7 cellular contexts compared by ENCODE assay signal in the genomic region with DNA sequence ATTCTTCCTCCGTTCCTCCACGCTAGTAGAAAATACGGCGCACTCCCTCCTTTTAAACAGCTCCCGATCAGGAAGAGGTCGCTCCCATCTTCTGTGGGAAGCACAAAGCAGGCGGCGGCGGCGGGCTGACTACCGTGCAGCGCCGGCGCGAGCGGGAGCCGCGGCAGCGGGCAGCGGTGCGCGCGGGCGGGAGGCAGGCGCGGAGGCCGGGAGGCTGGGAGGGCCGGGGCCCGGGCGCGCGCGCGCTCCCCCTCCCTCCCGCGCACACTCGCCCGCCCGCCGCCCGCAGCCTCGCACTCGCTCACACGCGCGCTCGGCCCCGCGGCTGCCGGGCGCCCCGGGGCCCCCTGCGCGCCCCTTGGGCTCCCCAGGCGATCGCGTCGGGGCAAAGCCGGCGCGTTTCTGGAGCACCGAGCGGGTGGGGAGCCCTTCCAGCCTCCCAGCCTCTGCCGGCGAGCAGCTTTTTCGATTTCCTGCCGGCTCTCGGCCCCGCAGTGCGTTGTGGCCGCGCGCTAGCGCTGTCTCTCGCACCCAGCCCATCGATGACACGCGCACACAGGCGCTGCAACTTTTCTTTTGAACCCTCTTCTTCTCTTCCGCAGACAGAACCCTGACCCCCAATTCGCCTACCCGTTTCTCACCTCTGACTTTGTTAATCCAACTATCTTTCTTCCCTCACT. TPM values are rescaled to one million over a fixed set of nuclear protein-coding genes. Genes with fewer than 3 reads are reported as not detected.
DNase-seq lines count a peak whose midpoint lies in the region; ATAC-seq, FAIRE-seq and TF ChIP-seq lines count a peak whose summit lies in the region.

SLC8A1 (minus strand) TSS at position 165 of the 680 bp plus-strand sequence.

- peak within 1 kb of the TSS; percentile 84 for H2AFZ ChIP-seq in neuron (ENCODE audit: low read depth, low read length)

- POLR2A ChIA-PET in GM10248 (lab: Yijun Ruan, JAX) (no interaction called here), WTC11 (lab: Charles Lee) (no interaction called here)

- H3K4me3 Mint-ChIP-seq in WTC11: peak within 1 kb of the TSS; percentile 91

- peak; percentile 52 for ATAC-seq in WTC11
- ATAC-seq in GM18870 (IDR thresholded peaks at IDR 0.05; ENCODE audit: unreplicated experiment): no peak

- H3K9me3 ChIP-seq in neuron (ENCODE audit: low read length): no peaks in the 10 kb centered on the region

- H3K4me1 ChIP-seq in neuron (ENCODE audit: insufficient read depth, low read length): peaks cover 12% of the 10 kb centered on the region

- peak within 1 kb of the TSS; percentile 95 for H3K4me3 ChIP-seq in neuron (ENCODE audit: low read length)

- peaks cover 49% of the 10 kb centered on the region for H3K4me1 Mint-ChIP-seq in WTC11

- no peaks in the 10 kb centered on the region for H3K9me3 Mint-ChIP-seq in WTC11

- CTCF ChIA-PET in GM10248 (lab: Yijun Ruan, JAX): no interaction called here
- CTCF ChIA-PET in WTC11 (lab: Charles Lee): interaction anchor here (1.0 to 1.8 kb wide), 2 partner anchors 34 to 36 kb away, joined by 3 to 5 read pairs; no protein-coding TSS in a partner anchor

- FAIRE-seq in HTR-8/SVneo (lab: Jason Lieb, UNC) (peak; percentile 4), frontal cortex (lab: Jason Lieb, UNC) (no peak)

- H3K27me3 ChIP-seq in neuron (ENCODE audit: insufficient read depth, low read length): no peaks in the 10 kb centered on the region

- H3K27ac Mint-ChIP-seq in WTC11: no peak within 1 kb of the TSS

- H3K36me3 Mint-ChIP-seq in WTC11: no peaks in the 10 kb centered on the region

- DNase-seq in GM10248 (ENCODE audit: extremely low spot score): peak; percentile 20
- DNase-seq in HTR-8/SVneo (ENCODE audit: insufficient read length, low spot score): no peak
- DNase-seq in WTC11 (ENCODE audit: low spot score): peak; percentile 38
- peak; percentile 58 to 72 for DNase-seq in frontal cortex (ENCODE audit: low spot score in 2 of 2)
- DNase-seq in activated CD8-positive, alpha-beta memory T cell treated with anti-CD3 and anti-CD28 coated beads, Interleukin-2, amount 50 U/mL, for 4 hours: no peak

- TF ChIP-seq CTCF in GM10248 (IDR thresholded peaks at IDR 0.05; ENCODE audit: control extremely low read depth, extremely low read depth, low read depth, missing control alignments): no peak
- no peak for TF ChIP-seq CTCF in WTC11 (IDR thresholded peaks at IDR 0.05)

- H3K36me3 ChIP-seq in neuron (ENCODE audit: insufficient read depth, low read length): no peaks in the 10 kb centered on the region

- peaks cover 47% of the 10 kb centered on the region for H3K27me3 Mint-ChIP-seq in WTC11 (ENCODE audit: low read depth)

TF ChIP-seq in WTC11, 78 proteins besides CTCF, POLR2A, EP300 and RAD21:
- TF ChIP-seq, protein P1, sequence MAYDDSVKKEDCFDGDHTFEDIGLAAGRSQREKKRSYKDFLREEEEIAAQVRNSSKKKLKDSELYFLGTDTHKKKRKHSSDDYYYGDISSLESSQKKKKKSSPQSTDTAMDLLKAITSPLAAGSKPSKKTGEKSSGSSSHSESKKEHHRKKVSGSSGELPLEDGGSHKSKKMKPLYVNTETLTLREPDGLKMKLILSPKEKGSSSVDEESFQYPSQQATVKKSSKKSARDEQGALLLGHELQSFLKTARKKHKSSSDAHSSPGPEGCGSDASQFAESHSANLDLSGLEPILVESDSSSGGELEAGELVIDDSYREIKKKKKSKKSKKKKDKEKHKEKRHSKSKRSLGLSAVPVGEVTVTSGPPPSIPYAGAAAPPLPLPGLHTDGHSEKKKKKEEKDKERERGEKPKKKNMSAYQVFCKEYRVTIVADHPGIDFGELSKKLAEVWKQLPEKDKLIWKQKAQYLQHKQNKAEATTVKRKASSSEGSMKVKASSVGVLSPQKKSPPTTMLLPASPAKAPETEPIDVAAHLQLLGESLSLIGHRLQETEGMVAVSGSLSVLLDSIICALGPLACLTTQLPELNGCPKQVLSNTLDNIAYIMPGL (CRISPR knock-in tag; IDR thresholded peaks at IDR 0.05): 0 out of 2 replicates have a peak, but pooled peaks have one; percentile 6
- TF ChIP-seq FOXP1 (CRISPR knock-in tag; IDR thresholded peaks at IDR 0.05; ENCODE audit: borderline replicate concordance) (peak; percentile 26; the same call in 1 of the 2 replicates), ZNF512 (CRISPR knock-in tag; IDR thresholded peaks at IDR 0.05; ENCODE audit: borderline replicate concordance) (0 out of 2 replicates have a peak, but pooled peaks have one; percentile 57), ERG (CRISPR knock-in tag; IDR thresholded peaks at IDR 0.05) (no peak), ZNF281 (CRISPR knock-in tag; IDR thresholded peaks at IDR 0.05) (no peak)
- TF ChIP-seq, protein P2, sequence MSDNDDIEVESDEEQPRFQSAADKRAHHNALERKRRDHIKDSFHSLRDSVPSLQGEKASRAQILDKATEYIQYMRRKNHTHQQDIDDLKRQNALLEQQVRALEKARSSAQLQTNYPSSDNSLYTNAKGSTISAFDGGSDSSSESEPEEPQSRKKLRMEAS (CRISPR knock-in tag; IDR thresholded peaks at IDR 0.05): peak; percentile 56; the same call in 1 of the 2 replicates

RNA-seq across cellular contexts. Expression of gene SLC8A1, which starts in this region (rescaled TPM):
- total RNA-seq in WTC11 (2021) (1.4 to 2.6 TPM (median 1.7 TPM) in 3 replicates), frontal cortex (187 TPM)

Comparison
In these comparisons a context has a peak if more than half of its experiments do, and no peak if none do; other contexts are left out.
1. RNA of gene SLC8A1 (total RNA-seq): 187 TPM in frontal cortex (single experiment); 1.4 to 2.6 TPM in WTC11; every median in the first group is over 10 times any median in the second.
2. DNase-seq: peak in GM10248 (single experiment), WTC11 (single experiment) and frontal cortex (2 of 2); none in HTR-8/SVneo (single experiment) and activated CD8-positive, alpha-beta memory T cell treated with anti-CD3 and anti-CD28 coated beads, Interleukin-2, amount 50 U/mL, for 4 hours (single experiment).